In genomic region chr6:26158581-26159416, GRCh38 we compare ENCODE assay signal across 8 cellular contexts.
DNase-seq lines count a peak whose midpoint lies in the region; ATAC-seq, FAIRE-seq and TF ChIP-seq lines count a peak whose summit lies in the region.

No MANE protein-coding gene starts in this region.

- H3K36me3 Mint-ChIP-seq in T-helper 17 cell (ENCODE audit: low read depth): peaks cover 5% of the 10 kb centered on the region
- H3K36me3 Mint-ChIP-seq in MCF 10A (ENCODE audit: insufficient read depth, unreplicated experiment): peaks cover 59% of the 10 kb centered on the region
- no peaks in the 10 kb centered on the region for H3K36me3 Mint-ChIP-seq in immature natural killer cell

- ATAC-seq in T-helper 17 cell (peak; percentile 24), GM21576 (IDR thresholded peaks at IDR 0.05; ENCODE audit: unreplicated experiment) (no peak), HG03520 (IDR thresholded peaks at IDR 0.05; ENCODE audit: unreplicated experiment) (no peak)

- H3K27me3 ChIP-seq in small intestine (ENCODE audit: control insufficient read depth in 2 of 2, insufficient read depth in 2 of 2, low read length in 2 of 2): no peaks in the 10 kb centered on the region

- H3K4me3 Mint-ChIP-seq in T-helper 17 cell (peak overlapping the region; percentile 94), MCF 10A (ENCODE audit: unreplicated experiment) (peak overlapping the region; percentile 82), immature natural killer cell (peak overlapping the region; percentile 94 to 100 (median 97))

- peaks cover 0 to 5% of the 10 kb centered on the region in 2 donors for H3K4me1 ChIP-seq in small intestine (ENCODE audit: control insufficient read depth in 2 of 2, insufficient read depth in 1 of 2, low read depth in 1 of 2, low read length in 1 of 2)

- peak overlapping the region; percentile 95 to 96 for H3K27ac ChIP-seq in small intestine (ENCODE audit: low read depth in 1 of 2, low read length in 1 of 2)

- peak overlapping the region; percentile 53 to 67 for H3K4me3 ChIP-seq in small intestine (ENCODE audit: low read depth in 1 of 2, low read length in 2 of 2)

- H3K9me3 ChIP-seq in T-helper 17 cell (ENCODE audit: control insufficient read depth, low read length, poor library complexity, severe bottlenecking): no peaks in the 10 kb centered on the region
- H3K9me3 ChIP-seq in small intestine (ENCODE audit: control insufficient read depth, low read depth): no peaks in the 10 kb centered on the region

- DNase-seq in ELR (ENCODE audit: low read depth): peak; percentile 68
- DNase-seq in LoVo (ENCODE audit: low spot score): peak; percentile 73
- DNase-seq in T-helper 17 cell: peak; percentile 27 to 51 (median 38)
- DNase-seq in MCF 10A (ENCODE audit: unreplicated experiment): peak; percentile 55
- DNase-seq in immature natural killer cell: peak; percentile 74 to 81 (median 75)
- peak; percentile 81 for DNase-seq in small intestine

- H3K4me1 Mint-ChIP-seq in T-helper 17 cell: peaks cover 48% of the 10 kb centered on the region
- peaks cover 14% of the 10 kb centered on the region for H3K4me1 Mint-ChIP-seq in MCF 10A (ENCODE audit: insufficient read depth, unreplicated experiment)
- H3K4me1 Mint-ChIP-seq in immature natural killer cell: peaks cover 42 to 53% of the 10 kb centered on the region in 2 donors

- H3K9me3 Mint-ChIP-seq in MCF 10A (ENCODE audit: unreplicated experiment): no peaks in the 10 kb centered on the region
- H3K9me3 Mint-ChIP-seq in immature natural killer cell: no peaks in the 10 kb centered on the region

- POLR2A ChIA-PET in MCF 10A (lab: Yijun Ruan, JAX): interaction anchor here (0.6 to 10.4 kb wide), 53 partner anchors 11 to 1735 kb away, joined by 3 to 1660 read pairs (median 23); a partner anchor contains a TSS

- H3K27ac Mint-ChIP-seq in T-helper 17 cell (peak overlapping the region; percentile 98), MCF 10A (ENCODE audit: low read depth, unreplicated experiment) (peak overlapping the region; percentile 64), immature natural killer cell (peak overlapping the region; percentile 92 to 100 (median 96))

- FAIRE-seq in small intestine (lab: Jason Lieb, UNC): no peak

- H3K27me3 Mint-ChIP-seq in T-helper 17 cell: no peaks in the 10 kb centered on the region
- no peaks in the 10 kb centered on the region for H3K27me3 Mint-ChIP-seq in MCF 10A (ENCODE audit: insufficient read depth, unreplicated experiment)
- H3K27me3 Mint-ChIP-seq in immature natural killer cell (ENCODE audit: low read depth in 3 of 3): peaks cover 28 to 41% (median 31%) of the 10 kb centered on the region in 3 donors

- 0 to 1% (median 0%) methylated on average over 22 of the region's 22 CpGs for WGBS in small intestine, 3 donors

- no peak for TF ChIP-seq CTCF in MCF 10A (IDR thresholded peaks at IDR 0.05; ENCODE audit: unreplicated experiment)

- CTCF ChIA-PET in MCF 10A (lab: Yijun Ruan, JAX): interaction anchor here (0.6 to 2.1 kb wide), 8 partner anchors 15 to 1650 kb away, joined by 3 to 11 read pairs (median 4); a partner anchor contains a TSS

- no peaks in the 10 kb centered on the region for H3K36me3 ChIP-seq in small intestine (ENCODE audit: control insufficient read depth in 2 of 2, insufficient read depth in 2 of 2, low read length in 2 of 2)

- intact Hi-C loops in MCF 10A (cut with micrococcal nuclease): loop anchor here (1.0 to 5.0 kb wide), 2 partner anchors 58 to 101 kb away; a partner anchor contains a TSS

- BruUV-seq in MCF 10A (replicated peaks; lab: Mats Ljungman, UMichigan): no TSS peak
